ENCODE assay signal across 2 cellular contexts in the genomic region with DNA sequence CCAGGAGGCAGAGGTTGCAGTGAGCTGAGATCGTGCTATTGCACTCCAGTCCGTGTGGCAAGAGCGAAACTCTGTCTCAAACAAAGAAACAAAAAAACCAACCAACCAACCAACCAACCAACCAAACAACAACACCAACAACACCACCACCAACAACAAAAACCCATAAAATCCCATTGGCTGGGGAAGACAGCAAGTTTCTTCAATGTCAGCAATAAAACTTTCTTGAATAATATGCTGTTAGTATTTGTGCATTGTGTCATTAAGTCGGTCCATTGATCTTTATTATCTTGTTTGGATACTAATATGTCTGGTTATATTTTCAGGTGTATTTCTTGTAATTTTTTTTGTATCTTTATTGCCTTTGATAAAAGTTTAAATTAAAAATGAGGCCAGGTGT.
TF ChIP-seq lines count a peak whose summit lies in the region.

No MANE protein-coding gene starts in this region.

TF ChIP-seq in IMR-90, 13 proteins besides CTCF, POLR2A, EP300 and RAD21:
- TF ChIP-seq BHLHE40 (IDR thresholded peaks at IDR 0.05; ENCODE audit: low read depth, low read length) = no peak
- TF ChIP-seq MAFK (IDR thresholded peaks at IDR 0.05; ENCODE audit: low read depth, low read length) = peak; percentile 47; the same call in 1 of the 2 replicates

TF ChIP-seq in K562, 482 proteins besides CTCF, POLR2A, EP300 and RAD21:
- TF ChIP-seq, protein P1, sequence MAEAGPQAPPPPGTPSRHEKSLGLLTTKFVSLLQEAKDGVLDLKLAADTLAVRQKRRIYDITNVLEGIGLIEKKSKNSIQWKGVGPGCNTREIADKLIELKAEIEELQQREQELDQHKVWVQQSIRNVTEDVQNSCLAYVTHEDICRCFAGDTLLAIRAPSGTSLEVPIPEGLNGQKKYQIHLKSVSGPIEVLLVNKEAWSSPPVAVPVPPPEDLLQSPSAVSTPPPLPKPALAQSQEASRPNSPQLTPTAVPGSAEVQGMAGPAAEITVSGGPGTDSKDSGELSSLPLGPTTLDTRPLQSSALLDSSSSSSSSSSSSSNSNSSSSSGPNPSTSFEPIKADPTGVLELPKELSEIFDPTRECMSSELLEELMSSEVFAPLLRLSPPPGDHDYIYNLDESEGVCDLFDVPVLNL (CRISPR knock-in tag; IDR thresholded peaks at IDR 0.05; ENCODE audit: low read depth) = no peak
- peak; percentile 53; the same call in 1 of the 2 replicates for TF ChIP-seq C11orf30 (IDR thresholded peaks at IDR 0.05; ENCODE audit: low read depth)
- TF ChIP-seq SIN3A (IDR thresholded peaks at IDR 0.05; ENCODE audit: borderline replicate concordance in 2 of 2, control insufficient read depth in 1 of 2, low read depth in 2 of 2, low read length in 2 of 2) = no peak
- TF ChIP-seq, protein P2, sequence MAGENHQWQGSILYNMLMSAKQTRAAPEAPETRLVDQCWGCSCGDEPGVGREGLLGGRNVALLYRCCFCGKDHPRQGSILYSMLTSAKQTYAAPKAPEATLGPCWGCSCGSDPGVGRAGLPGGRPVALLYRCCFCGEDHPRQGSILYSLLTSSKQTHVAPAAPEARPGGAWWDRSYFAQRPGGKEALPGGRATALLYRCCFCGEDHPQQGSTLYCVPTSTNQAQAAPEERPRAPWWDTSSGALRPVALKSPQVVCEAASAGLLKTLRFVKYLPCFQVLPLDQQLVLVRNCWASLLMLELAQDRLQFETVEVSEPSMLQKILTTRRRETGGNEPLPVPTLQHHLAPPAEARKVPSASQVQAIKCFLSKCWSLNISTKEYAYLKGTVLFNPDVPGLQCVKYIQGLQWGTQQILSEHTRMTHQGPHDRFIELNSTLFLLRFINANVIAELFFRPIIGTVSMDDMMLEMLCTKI (IDR thresholded peaks at IDR 0.05; ENCODE audit: partially characterized antibody) = no peak
- peak; percentile 26; the same call in 1 of the 2 replicates for TF ChIP-seq MAFF (IDR thresholded peaks at IDR 0.05; ENCODE audit: low read length)
- TF ChIP-seq ZNF316 (IDR thresholded peaks at IDR 0.05) = peak; percentile 66
